15 cellular contexts compared by ENCODE assay signal in genomic region chr3:126300761-126301481, GRCh38. TPM values are rescaled to one million over a fixed set of nuclear protein-coding genes. Genes with fewer than 3 reads are reported as not detected.
DNase-seq lines count a peak whose midpoint lies in the region; ATAC-seq and TF ChIP-seq lines count a peak whose summit lies in the region.
"Had no signal": no experiment of that assay in that cellular context is flagged by ENCODE, and none has a peak within 500 bp of the region (broad histone marks: within the 10 kb centered on the region; RNA-seq: fewer than 3 reads in every experiment).

No MANE protein-coding gene starts in this region.

- H3K9me3 Mint-ChIP-seq in activated CD4-positive, alpha-beta memory T cell treated with anti-CD3 and anti-CD28 coated beads, Interleukin-2, amount 10 ng/mL, durations not matched to agents 7 days and 5 days, result peaks cover 2% of the 10 kb centered on the region

- ATAC-seq in left lobe of liver, result peak; percentile 95
- ATAC-seq: activated naive CD8-positive, alpha-beta T cell treated with anti-CD3 and anti-CD28 coated beads, Interleukin-2, amount 50 U/mL, for 24 hours; stimulated activated naive CD8-positive, alpha-beta T cell treated with anti-CD3 and anti-CD28 coated beads, Interleukin-15, Interleukin-2, amounts not matched to agents 100 U/mL and 50 U/mL, for 24 hours had no signal

- no peaks in the 10 kb centered on the region for H3K36me3 Mint-ChIP-seq in activated CD4-positive, alpha-beta memory T cell treated with anti-CD3 and anti-CD28 coated beads, Interleukin-2, amount 10 ng/mL, durations not matched to agents 7 days and 5 days (ENCODE audit: low read depth)
- H3K36me3 Mint-ChIP-seq: mesothelial cell of epicardium had no signal

- no peak overlapping the region for H3K27ac Mint-ChIP-seq in activated CD4-positive, alpha-beta memory T cell treated with anti-CD3 and anti-CD28 coated beads, Interleukin-2, amount 10 ng/mL, durations not matched to agents 7 days and 5 days
- H3K27ac Mint-ChIP-seq: activated naive CD8-positive, alpha-beta T cell treated with anti-CD3 and anti-CD28 coated beads, Interleukin-2, amount 50 U/mL, for 24 hours; mesothelial cell of epicardium had no signal

- BruUV-seq in A673 (replicated peaks; lab: Mats Ljungman, UMichigan), result no TSS peak

- POLR2A ChIA-PET in activated CD4-positive, alpha-beta memory T cell treated with anti-CD3 and anti-CD28 coated beads, Interleukin-2, amount 10 ng/mL, durations not matched to agents 7 days and 5 days (lab: Charles Lee), result no interaction called here
- POLR2A ChIA-PET in A673 (lab: Charles Lee; ENCODE audit: low non-redundant PET), result no interaction called here

- peaks cover 0 to 19% (median 3%) of the 10 kb centered on the region in 4 donors for H3K9me3 ChIP-seq in stomach
- H3K9me3 ChIP-seq in A673 (ENCODE audit: low read depth, low read length, poor library complexity, severe bottlenecking), result peaks cover 31% of the 10 kb centered on the region

- H3K27ac ChIP-seq in stomach, result peak overlapping the region in 3 of 5 donors; percentile 4 to 61 (median 26)
- H3K27ac ChIP-seq in A673 (ENCODE audit: low read depth, low read length, poor library complexity, severe bottlenecking), result no peak overlapping the region

- DNase-seq in M059J (ENCODE audit: low read depth), result peak; percentile 76
- DNase-seq in fibroblast of gingiva (ENCODE audit: low read depth), result peak; percentile 55
- DNase-seq in left lobe of liver (ENCODE audit: low spot score), result peak; percentile 90
- peak; percentile 73 for DNase-seq in stomach
- no peak for DNase-seq in activated CD4-positive, alpha-beta memory T cell treated with anti-CD3 and anti-CD28 coated beads, Interleukin-2, amount 10 ng/mL, durations not matched to agents 7 days and 5 days
- DNase-seq in RPMI8226, result no peak
- DNase-seq in A673 (ENCODE audit: low spot score), result no peak
- DNase-seq: activated naive CD8-positive, alpha-beta T cell treated with anti-CD3 and anti-CD28 coated beads, Interleukin-2, amount 50 U/mL, for 24 hours; NCI-H1417; NCI-H524; SHP77 treated with DMSO at 0.1 percent for 48 hours; stimulated activated CD4-positive, alpha-beta T cell treated with anti-CD3 and anti-CD28 coated beads, Interleukin-4, amount 100 ng/mL, for 24 hours; stimulated activated naive CD8-positive, alpha-beta T cell treated with anti-CD3 and anti-CD28 coated beads, Interleukin-15, Interleukin-2, amounts not matched to agents 100 U/mL and 50 U/mL, for 24 hours had no signal

- CTCF ChIA-PET in activated CD4-positive, alpha-beta memory T cell treated with anti-CD3 and anti-CD28 coated beads, Interleukin-2, amount 10 ng/mL, durations not matched to agents 7 days and 5 days (lab: Charles Lee), result no interaction called here
- CTCF ChIA-PET in A673 (lab: Charles Lee), result no interaction called here

- H3K4me1 ChIP-seq in stomach, result peaks cover 0 to 8% (median 0%) of the 10 kb centered on the region in 4 donors
- H3K4me1 ChIP-seq in A673 (ENCODE audit: insufficient read depth, low read length, poor library complexity, severe bottlenecking), result no peaks in the 10 kb centered on the region

- H3K4me3 ChIP-seq in stomach, result no peak overlapping the region
- no peak overlapping the region for H3K4me3 ChIP-seq in A673 (ENCODE audit: low read depth, low read length, poor library complexity, severe bottlenecking)
- H3K4me3 ChIP-seq: dorsolateral prefrontal cortex had no signal

- no peak for TF ChIP-seq CTCF in stomach (IDR thresholded peaks at IDR 0.05)
- no peak for TF ChIP-seq CTCF in A673 (conservative IDR thresholded peaks at IDR 0.05; ENCODE audit: low read depth, low read length)

- H3K4me3 Mint-ChIP-seq in activated CD4-positive, alpha-beta memory T cell treated with anti-CD3 and anti-CD28 coated beads, Interleukin-2, amount 10 ng/mL, durations not matched to agents 7 days and 5 days, result no peak overlapping the region
- H3K4me3 Mint-ChIP-seq: activated naive CD8-positive, alpha-beta T cell treated with anti-CD3 and anti-CD28 coated beads, Interleukin-2, amount 50 U/mL, for 24 hours; mesothelial cell of epicardium had no signal

- H3K4me1 Mint-ChIP-seq in activated CD4-positive, alpha-beta memory T cell treated with anti-CD3 and anti-CD28 coated beads, Interleukin-2, amount 10 ng/mL, durations not matched to agents 7 days and 5 days, result no peaks in the 10 kb centered on the region
- H3K4me1 Mint-ChIP-seq: activated naive CD8-positive, alpha-beta T cell treated with anti-CD3 and anti-CD28 coated beads, Interleukin-2, amount 50 U/mL, for 24 hours; mesothelial cell of epicardium had no signal

- no peaks in the 10 kb centered on the region for H3K36me3 ChIP-seq in stomach
- no peaks in the 10 kb centered on the region for H3K36me3 ChIP-seq in A673 (ENCODE audit: insufficient read depth, low read length, poor library complexity, severe bottlenecking)

- intact Hi-C loops in stomach (cut with DNase I; ENCODE audit: low total_unique reads), result no loop called here
- intact Hi-C loops in A673 (cut with micrococcal nuclease; ENCODE audit: unreplicated experiment), result no loop called here

- no peak for TF ChIP-seq EP300 in stomach (IDR thresholded peaks at IDR 0.05)

- TF ChIP-seq POLR2A in stomach (IDR thresholded peaks at IDR 0.05), result no peak

- no peaks in the 10 kb centered on the region for H3K27me3 ChIP-seq in stomach
- H3K27me3 ChIP-seq in A673 (replicated peaks; ENCODE audit: insufficient read depth, low read depth, low read length, poor library complexity), result no peaks in the 10 kb centered on the region
- H3K27me3 ChIP-seq: dorsolateral prefrontal cortex had no signal

- WGBS in stomach, 5 donors, result 71 to 78% (median 72%) methylated on average over 15 of the region's 15 CpGs

- H3K27me3 Mint-ChIP-seq in activated CD4-positive, alpha-beta memory T cell treated with anti-CD3 and anti-CD28 coated beads, Interleukin-2, amount 10 ng/mL, durations not matched to agents 7 days and 5 days, result peaks cover 3% of the 10 kb centered on the region

RNA-seq across cellular contexts. Expression of gene KLF15, which starts 56.3 kb away (rescaled TPM):
- 0.10 TPM in 1 of 2 replicates, not detected in the other for total RNA-seq in M059J (2014; rRNA removed; shearing (Covaris generic))
- 105 TPM for total RNA-seq in left lobe of liver
- total RNA-seq in stomach, result 10 to 100 TPM in 4 of 5 donors, 1 to 10 TPM in 1; 4.6 to 82.9 (median 21.6) TPM
- 10 to 100 TPM; 13.6 to 16.7 (median 16.6) TPM for polyA plus RNA-seq in stomach
- not detected for total RNA-seq in activated CD4-positive, alpha-beta memory T cell treated with anti-CD3 and anti-CD28 coated beads, Interleukin-2, amount 10 ng/mL, durations not matched to agents 7 days and 5 days
- 32.1 and 32.6 TPM in 2 replicates for total RNA-seq in A673 (2021)

Comparison
In these comparisons a context has a peak if more than half of its experiments do, and no peak if none do; other contexts are left out.
1. DNase-seq: peak in M059J (single experiment), fibroblast of gingiva (single experiment), left lobe of liver (single experiment) and stomach (single experiment); none in activated CD4-positive, alpha-beta memory T cell treated with anti-CD3 and anti-CD28 coated beads, Interleukin-2, amount 10 ng/mL, durations not matched to agents 7 days and 5 days (single experiment), RPMI8226 (single experiment) and A673 (single experiment).